ENCODE assay signal across 21 cellular contexts in the genomic region with DNA sequence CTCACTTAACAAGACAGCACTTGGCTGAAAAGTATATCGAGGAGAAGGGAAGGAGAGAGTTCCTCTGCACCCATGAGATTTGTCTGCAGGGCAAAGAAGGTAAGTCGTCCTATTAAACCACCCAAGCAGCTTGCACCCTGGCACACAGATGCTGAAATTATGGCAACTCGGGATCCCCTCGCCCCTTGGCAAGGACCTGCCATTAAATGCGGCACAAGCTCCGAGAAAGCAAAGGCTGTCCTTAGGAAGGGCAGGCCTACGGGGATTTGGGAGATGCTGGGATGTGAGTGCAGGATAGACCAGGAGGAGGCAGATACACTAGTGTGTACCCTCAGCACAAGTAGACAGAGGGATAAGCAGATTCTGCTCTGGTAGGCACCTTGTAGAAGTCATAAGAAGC.
"Had no signal": no experiment of that assay in that cellular context is flagged by ENCODE, and none has a peak within 500 bp of the region (broad histone marks: within the 10 kb centered on the region; RNA-seq: fewer than 3 reads in every experiment).

No MANE protein-coding gene starts in this region.

- H3K4me3 ChIP-seq: PC-9, Peyer's patch, SJCRH30 had no signal

- DNase-seq: MV-4-11; NCI-H1048; NCI-H1105; NCI-H1417; NCI-H1436 treated with DMSO at 0.1 percent for 48 hours; NCI-H1694; NCI-H187 treated with DMSO at 0.1 percent for 48 hours; NCI-H2029 treated with DMSO at 0.1 percent for 48 hours; NCI-H2171 treated with DMSO at 0.1 percent for 48 hours; NCI-H345; NCI-H446 treated with DMSO at 0.1 percent for 48 hours; NCI-H510A treated with DMSO at 0.1 percent for 48 hours; NCI-H526; NK-92 treated with Interleukin-12 subunit alpha and Interleukin-12 subunit beta, amount 100 ng/mL, for 24 hours; OCI-M1; PC-9; Peyer's patch; SHP77 treated with DMSO at 0.1 percent for 48 hours; SJCRH30 had no signal

- ATAC-seq: Right ventricle myocardium inferior, SK-N-SH treated with all-trans-retinoic acid at 6 μM for 48 hours had no signal

- H3K4me2 ChIP-seq: PC-9 had no signal

- H3K27me3 ChIP-seq: Peyer's patch, SJCRH30 had no signal

- H3K4me1 ChIP-seq: Peyer's patch, SJCRH30 had no signal

- H3K36me3 ChIP-seq: Peyer's patch had no signal

- H3K9me3 ChIP-seq: Peyer's patch, SJCRH30 had no signal

- H3K27ac ChIP-seq: PC-9, Peyer's patch, SJCRH30 had no signal

- H2AFZ ChIP-seq: PC-9 had no signal
